Comparison of ENCODE assay signal across 8 cellular contexts in genomic region chr17:48586355-48586924, GRCh38. TPM values are rescaled to one million over a fixed set of nuclear protein-coding genes. Genes with fewer than 3 reads are reported as not detected.
DNase-seq lines count a peak whose midpoint lies in the region; ATAC-seq and TF ChIP-seq lines count a peak whose summit lies in the region.

No MANE protein-coding gene starts in this region.

- peak overlapping the region; percentile 96 for H3K27ac Mint-ChIP-seq in T-helper 17 cell

- no peak for TF ChIP-seq CTCF in fibroblast of villous mesenchyme (IDR thresholded peaks at IDR 0.05; ENCODE audit: insufficient read depth, low read depth, low read length)

- peaks cover 29% of the 10 kb centered on the region for H3K4me1 Mint-ChIP-seq in T-helper 17 cell

- H3K9me3 ChIP-seq in T-helper 17 cell (ENCODE audit: control insufficient read depth, low read length, poor library complexity, severe bottlenecking) = no peaks in the 10 kb centered on the region

- peaks cover 94% of the 10 kb centered on the region for H3K27me3 Mint-ChIP-seq in T-helper 17 cell

- DNase-seq in NCI-H510A (lab: John Stamatoyannopoulos, UW) = peak; percentile 31
- no peak for DNase-seq in NCI-H510A treated with DMSO at 0.1 percent for 48 hours (lab: John Stamatoyannopoulos, UW)
- DNase-seq in T-helper 17 cell = no peak
- no peak for DNase-seq in fibroblast of villous mesenchyme (ENCODE audit: low read depth)
- peak; percentile 36 for DNase-seq in stimulated activated naive CD4-positive, alpha-beta T cell treated with Interleukin-2 at 50 U/mL for 16 hours (lab: John Stamatoyannopoulos, UW)
- DNase-seq in NCI-H1694 (lab: John Stamatoyannopoulos, UW) = no peak
- no peak for DNase-seq in dedifferentiated amniotic fluid mesenchymal stem cell (ENCODE audit: extremely low spot score)

- H3K36me3 Mint-ChIP-seq in T-helper 17 cell (ENCODE audit: low read depth) = peaks cover 2% of the 10 kb centered on the region

- ATAC-seq in T-helper 17 cell = no peak
- no peak for ATAC-seq in GM21576 (IDR thresholded peaks at IDR 0.05; ENCODE audit: unreplicated experiment)

- H3K4me3 Mint-ChIP-seq in T-helper 17 cell = peak overlapping the region; percentile 96

- H3K4me3 ChIP-seq in fibroblast of villous mesenchyme (ENCODE audit: low read depth, low read length) = peak overlapping the region; percentile 75

RNA-seq across cellular contexts. Expression of gene HOXB3, which starts 3.6 kb away (rescaled TPM):
- total RNA-seq in T-helper 17 cell = 1 to 10 TPM; 1.7 to 4.6 TPM
- 4.3 and 7.1 TPM in 2 replicates for total RNA-seq in fibroblast of villous mesenchyme

RNA-seq across cellular contexts. Expression of gene HOXB5, which starts 7.1 kb away (rescaled TPM):
- not detected for total RNA-seq in T-helper 17 cell
- 0.32 and 0.43 TPM in 2 replicates for total RNA-seq in fibroblast of villous mesenchyme

RNA-seq across cellular contexts. Expression of gene HOXB4, which starts 8.3 kb away (rescaled TPM):
- total RNA-seq in T-helper 17 cell (1 to 10 TPM in 1 of 2 donors, under 1 TPM in 1; 0.91 to 1.8 TPM), fibroblast of villous mesenchyme (1.7 and 1.9 TPM in 2 replicates)

RNA-seq across cellular contexts. Expression of gene HOXB6, which starts 18.3 kb away (rescaled TPM):
- not detected for total RNA-seq in T-helper 17 cell
- total RNA-seq in fibroblast of villous mesenchyme = 1.3 and 1.6 TPM in 2 replicates

RNA-seq across cellular contexts. Expression of gene HOXB7, which starts 24.4 kb away (rescaled TPM):
- under 1 TPM in 1 of 2 donors, not detected in 1; 0.82 TPM for total RNA-seq in T-helper 17 cell
- total RNA-seq in fibroblast of villous mesenchyme = 1.7 and 2.6 TPM in 2 replicates

Comparison
In these comparisons a context has a peak if more than half of its experiments do, and no peak if none do; other contexts are left out.
1. DNase-seq: peak in NCI-H510A (single experiment) and stimulated activated naive CD4-positive, alpha-beta T cell treated with Interleukin-2 at 50 U/mL for 16 hours (single experiment); none in NCI-H510A treated with DMSO at 0.1 percent for 48 hours (single experiment), T-helper 17 cell (0 of 3), fibroblast of villous mesenchyme (single experiment), NCI-H1694 (single experiment) and dedifferentiated amniotic fluid mesenchymal stem cell (single experiment).